ENCODE assay signal across 22 cellular contexts in genomic region chr15:85480923-85481322, GRCh38.
A peak's percentile ranks its signal among the peaks of the same experiment; 100 is the strongest.
DNase-seq lines count a peak whose midpoint lies in the region; ATAC-seq and TF ChIP-seq lines count a peak whose summit lies in the region.
"Had no signal": no experiment of that assay in that cellular context is flagged by ENCODE, and none has a peak within 500 bp of the region (broad histone marks: within the 10 kb centered on the region; RNA-seq: fewer than 3 reads in every experiment).

No MANE protein-coding gene starts in this region.

- peaks cover 96% of the 10 kb centered on the region for H3K4me1 ChIP-seq in OCI-LY7 (ENCODE audit: insufficient read depth, low read length, poor library complexity, severe bottlenecking)

- no peaks in the 10 kb centered on the region for H3K36me3 Mint-ChIP-seq in activated CD4-positive, alpha-beta T cell treated with anti-CD3 and anti-CD28 coated beads for 36 hours (ENCODE audit: low read depth)
- no peaks in the 10 kb centered on the region for H3K36me3 Mint-ChIP-seq in chondrocyte (ENCODE audit: low read depth)
- peaks cover 5% of the 10 kb centered on the region for H3K36me3 Mint-ChIP-seq in stimulated activated memory B cell treated with anti-CD40 and anti-IgM and Interleukin-4, amounts not matched to agents 10 μg/mL and 1 μg/mL and 100 μg/mL, for 72 hours

- no TSS peak for BruUV-seq in OCI-LY7 (replicated peaks; lab: Mats Ljungman, UMichigan)

- H2AFZ ChIP-seq in OCI-LY7 (ENCODE audit: low read length): no peak overlapping the region

- intact Hi-C loops in activated CD4-positive, alpha-beta T cell treated with anti-CD3 and anti-CD28 coated beads for 36 hours (cut with DNase I, micrococcal nuclease): no loop called here
- intact Hi-C loops in OCI-LY7 (cut with micrococcal nuclease; ENCODE audit: unreplicated experiment): loop anchor here (5.0 kb wide), 2 partner anchors 184 to 226 kb away; no protein-coding TSS in a partner anchor

- ATAC-seq in activated CD4-positive, alpha-beta T cell treated with anti-CD3 and anti-CD28 coated beads for 36 hours: no peak
- peak; percentile 74 for ATAC-seq in stimulated activated memory B cell treated with anti-CD40 and anti-IgM and Interleukin-4, amounts not matched to agents 10 μg/mL and 1 μg/mL and 100 μg/mL, for 72 hours
- ATAC-seq: left colon had no signal

- H3K27me3 Mint-ChIP-seq in activated CD4-positive, alpha-beta T cell treated with anti-CD3 and anti-CD28 coated beads for 36 hours: no peaks in the 10 kb centered on the region
- H3K27me3 Mint-ChIP-seq in chondrocyte (ENCODE audit: low read depth): no peaks in the 10 kb centered on the region
- H3K27me3 Mint-ChIP-seq in stimulated activated memory B cell treated with anti-CD40 and anti-IgM and Interleukin-4, amounts not matched to agents 10 μg/mL and 1 μg/mL and 100 μg/mL, for 72 hours: no peaks in the 10 kb centered on the region
- H3K27me3 Mint-ChIP-seq: dendritic cell treated with granulocyte-macrophage colony-stimulating factor and Interleukin-4, amounts not matched to agents 40 ng/mL and 50 ng/mL, for 4 days had no signal

- H4K20me1 ChIP-seq in OCI-LY7 (ENCODE audit: insufficient read depth, low read length): peaks cover 4% of the 10 kb centered on the region; the same call in 1 of the 2 replicates

- H3K27ac Mint-ChIP-seq in activated CD4-positive, alpha-beta T cell treated with anti-CD3 and anti-CD28 coated beads for 36 hours: peak overlapping the region; percentile 31
- H3K27ac Mint-ChIP-seq in chondrocyte (ENCODE audit: unreplicated experiment): peak overlapping the region; percentile 13
- H3K27ac Mint-ChIP-seq in stimulated activated memory B cell treated with anti-CD40 and anti-IgM and Interleukin-4, amounts not matched to agents 10 μg/mL and 1 μg/mL and 100 μg/mL, for 72 hours: peak overlapping the region; percentile 82
- H3K27ac Mint-ChIP-seq: dendritic cell treated with granulocyte-macrophage colony-stimulating factor and Interleukin-4, amounts not matched to agents 40 ng/mL and 50 ng/mL, for 4 days had no signal

- DNase-seq in activated CD4-positive, alpha-beta T cell treated with anti-CD3 and anti-CD28 coated beads for 36 hours: no peak
- no peak for DNase-seq in activated CD4-positive, alpha-beta T cell treated with anti-CD3 and anti-CD28 coated beads, Interleukin-2, amount 50 U/mL, for 4 hours
- DNase-seq in OCI-LY7 (ENCODE audit: low spot score): no peak
- DNase-seq in chondrocyte (ENCODE audit: low spot score): no peak
- no peak for DNase-seq in NOMO-1 (lab: John Stamatoyannopoulos, UW; ENCODE audit: unreplicated experiment in 2 of 2)
- DNase-seq in COLO829 (ENCODE audit: low spot score): no peak
- no peak for DNase-seq in NOMO-1 treated with dmso at 0.1 percent for 144 hours (lab: John Stamatoyannopoulos, UW; ENCODE audit: unreplicated experiment)
- DNase-seq: activated CD4-positive, alpha-beta T cell treated with anti-CD3 and anti-CD28 coated beads for 4 hours; activated effector memory CD4-positive, alpha-beta T cell treated with Interleukin-2 at 50 U/mL for 16 hours; amniotic stem cell; head of caudate nucleus; left colon; MG63; NCI-H1694; Peyer's patch; posterior cingulate gyrus; sigmoid colon; upper lobe of left lung had no signal

- peaks cover 92% of the 10 kb centered on the region for H3K79me2 ChIP-seq in OCI-LY7 (ENCODE audit: insufficient read depth, low read depth, low read length)

- peak overlapping the region; percentile 39 for H3K27ac ChIP-seq in OCI-LY7 (ENCODE audit: low read depth, low read length, poor library complexity, severe bottlenecking)
- H3K27ac ChIP-seq: HL-60, Peyer's patch had no signal

- H3K9me3 ChIP-seq in OCI-LY7 (ENCODE audit: low read length): no peaks in the 10 kb centered on the region
- H3K9me3 ChIP-seq: MG63, Peyer's patch, sigmoid colon, upper lobe of left lung had no signal

- H3K4me2 ChIP-seq in OCI-LY7 (ENCODE audit: low read length): peak overlapping the region; percentile 65

- no peaks in the 10 kb centered on the region for H3K9me2 ChIP-seq in OCI-LY7 (ENCODE audit: insufficient read depth, low read length)

- peaks cover 72% of the 10 kb centered on the region for H3K4me1 Mint-ChIP-seq in activated CD4-positive, alpha-beta T cell treated with anti-CD3 and anti-CD28 coated beads for 36 hours
- peaks cover 71% of the 10 kb centered on the region for H3K4me1 Mint-ChIP-seq in chondrocyte (ENCODE audit: low read depth)
- peaks cover 84% of the 10 kb centered on the region for H3K4me1 Mint-ChIP-seq in stimulated activated memory B cell treated with anti-CD40 and anti-IgM and Interleukin-4, amounts not matched to agents 10 μg/mL and 1 μg/mL and 100 μg/mL, for 72 hours

- no peak overlapping the region for H3K4me3 Mint-ChIP-seq in activated CD4-positive, alpha-beta T cell treated with anti-CD3 and anti-CD28 coated beads for 36 hours
- H3K4me3 Mint-ChIP-seq in chondrocyte (ENCODE audit: unreplicated experiment): no peak overlapping the region
- H3K4me3 Mint-ChIP-seq in stimulated activated memory B cell treated with anti-CD40 and anti-IgM and Interleukin-4, amounts not matched to agents 10 μg/mL and 1 μg/mL and 100 μg/mL, for 72 hours: no peak overlapping the region
- H3K4me3 Mint-ChIP-seq: dendritic cell treated with granulocyte-macrophage colony-stimulating factor and Interleukin-4, amounts not matched to agents 40 ng/mL and 50 ng/mL, for 4 days; nephron had no signal

- H3K4me3 ChIP-seq in OCI-LY7 (ENCODE audit: low read depth, low read length, poor library complexity, severe bottlenecking): peak overlapping the region; percentile 19
- H3K4me3 ChIP-seq: MG63, Peyer's patch, sigmoid colon, upper lobe of left lung had no signal

- no peaks in the 10 kb centered on the region for H3K9me3 Mint-ChIP-seq in activated CD4-positive, alpha-beta T cell treated with anti-CD3 and anti-CD28 coated beads for 36 hours (ENCODE audit: low read depth)
- no peaks in the 10 kb centered on the region for H3K9me3 Mint-ChIP-seq in chondrocyte (ENCODE audit: low read depth)
- no peaks in the 10 kb centered on the region for H3K9me3 Mint-ChIP-seq in stimulated activated memory B cell treated with anti-CD40 and anti-IgM and Interleukin-4, amounts not matched to agents 10 μg/mL and 1 μg/mL and 100 μg/mL, for 72 hours
- H3K9me3 Mint-ChIP-seq: dendritic cell treated with granulocyte-macrophage colony-stimulating factor and Interleukin-4, amounts not matched to agents 40 ng/mL and 50 ng/mL, for 4 days; nephron had no signal

- CTCF ChIA-PET in activated CD4-positive, alpha-beta T cell treated with anti-CD3 and anti-CD28 coated beads for 36 hours (lab: Charles Lee): no interaction called here
- CTCF ChIA-PET in OCI-LY7 (lab: Charles Lee; ENCODE audit: unreplicated experiment): no interaction called here

- POLR2A ChIA-PET in activated CD4-positive, alpha-beta T cell treated with anti-CD3 and anti-CD28 coated beads for 36 hours (lab: Charles Lee): no interaction called here
- POLR2A ChIA-PET in OCI-LY7 (lab: Charles Lee): interaction anchor here (1.2 to 1.3 kb wide), 2 partner anchors 25 kb away, joined by 3 read pairs; no protein-coding TSS in a partner anchor

- no peak for TF ChIP-seq CTCF in OCI-LY7 (conservative IDR thresholded peaks at IDR 0.05; ENCODE audit: low read length)
- TF ChIP-seq CTCF in chondrocyte (IDR thresholded peaks at IDR 0.05): no peak

- peaks cover 11% of the 10 kb centered on the region; the same call in 1 of the 2 replicates for H3K36me3 ChIP-seq in OCI-LY7 (ENCODE audit: insufficient read depth, low read length)
- H3K36me3 ChIP-seq: MG63, Peyer's patch, sigmoid colon, upper lobe of left lung had no signal

Comparison
In these comparisons a context has a peak if more than half of its experiments do, and no peak if none do; other contexts are left out.
1. H3K27ac Mint-ChIP-seq: peak in every context shown above with its lines; median percentile 82 in stimulated activated memory B cell treated with anti-CD40 and anti-IgM and Interleukin-4, amounts not matched to agents 10 μg/mL and 1 μg/mL and 100 μg/mL, for 72 hours; 31 in activated CD4-positive, alpha-beta T cell treated with anti-CD3 and anti-CD28 coated beads for 36 hours; 13 in chondrocyte.